26 cellular contexts compared by ENCODE assay signal in the genomic region with DNA sequence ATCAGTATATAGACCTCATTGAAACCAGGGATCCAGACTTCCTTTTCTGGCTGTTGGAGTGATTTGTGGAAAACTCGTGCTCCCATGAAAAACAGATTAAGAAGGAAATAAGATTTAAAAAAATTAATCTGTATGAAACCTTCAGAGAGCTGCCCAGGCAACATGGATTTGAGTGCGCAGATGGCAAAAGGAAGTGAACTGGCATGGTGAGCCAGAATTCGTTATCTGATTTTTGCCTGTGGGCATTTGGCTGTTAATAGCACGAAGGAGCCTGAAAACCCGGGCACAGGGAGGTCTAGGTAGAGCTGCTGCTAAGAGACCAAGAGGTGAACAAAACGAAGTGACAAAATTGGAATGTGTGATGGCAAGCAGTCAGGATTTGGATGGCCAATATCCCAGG. TPM values are rescaled to one million over a fixed set of nuclear protein-coding genes. Genes with fewer than 3 reads are reported as not detected.
DNase-seq lines count a peak whose midpoint lies in the region; TF ChIP-seq lines count a peak whose summit lies in the region.
"Had no signal": no experiment of that assay in that cellular context is flagged by ENCODE, and none has a peak within 500 bp of the region (broad histone marks: within the 10 kb centered on the region; RNA-seq: fewer than 3 reads in every experiment).

No MANE protein-coding gene starts in this region.

- H3K4me3 ChIP-seq in prostate gland: no peak overlapping the region
- H3K4me3 ChIP-seq: BLaER1 treated with 17β-estradiol and CSF1 and Interleukin-3, amounts not matched to agents 10 nM and 100 nM; SJSA1 had no signal

- 43% methylated on average over 6 of the region's 6 CpGs for WGBS in prostate gland

- no peaks in the 10 kb centered on the region for H3K36me3 ChIP-seq in prostate gland
- H3K36me3 ChIP-seq: BLaER1 treated with 17β-estradiol and CSF1 and Interleukin-3, amounts not matched to agents 10 nM and 100 nM; SJSA1 had no signal

- in situ Hi-C loops in G401 (cut with HindIII; ENCODE audit: low sequenced_read_pairs): no loop called here

- H3K27me3 ChIP-seq in prostate gland (replicated peaks; ENCODE audit: insufficient read depth): no peaks in the 10 kb centered on the region
- H3K27me3 ChIP-seq: BLaER1 treated with 17β-estradiol and CSF1 and Interleukin-3, amounts not matched to agents 10 nM and 100 nM had no signal

- H3K4me1 ChIP-seq in prostate gland (replicated peaks): no peaks in the 10 kb centered on the region
- H3K4me1 ChIP-seq: BLaER1 treated with 17β-estradiol and CSF1 and Interleukin-3, amounts not matched to agents 10 nM and 100 nM; SJSA1 had no signal

- DNase-seq in G401 (ENCODE audit: low spot score): peak; percentile 93
- DNase-seq in RPMI7951 (ENCODE audit: low read depth): peak; percentile 26
- peak; percentile 30 to 77 for DNase-seq in cerebellar nuclear complex (lab: John Stamatoyannopoulos, UW)
- peak; percentile 25 for DNase-seq in prostate gland (ENCODE audit: low spot score)
- no peak for DNase-seq in NCI-H510A treated with DMSO at 0.1 percent for 48 hours (lab: John Stamatoyannopoulos, UW)
- no peak for DNase-seq in NCI-H1694 (lab: John Stamatoyannopoulos, UW)
- DNase-seq in ureter (ENCODE audit: low spot score): no peak
- DNase-seq: CD4-positive, alpha-beta T cell; COR-L47; DMS79 treated with DMSO at 0.1 percent for 48 hours; HCEC 1CT; KBM-7; NCI-H1092; NCI-H1417 treated with DMSO at 0.1 percent for 48 hours; NCI-H187; NCI-H2081 treated with DMSO at 0.1 percent for 48 hours; NCI-H2171 treated with DMSO at 0.1 percent for 48 hours; NCI-H345; NCI-H774; NK-92 treated with Interleukin-12 subunit alpha and Interleukin-12 subunit beta, amount 100 ng/mL, for 24 hours; PC-3; T-helper 1 cell had no signal

- no peaks in the 10 kb centered on the region for H3K9me3 ChIP-seq in prostate gland
- H3K9me3 ChIP-seq: SJSA1 had no signal

- H3K27ac ChIP-seq in prostate gland: no peak overlapping the region
- H3K27ac ChIP-seq: BLaER1 treated with 17β-estradiol and CSF1 and Interleukin-3, amounts not matched to agents 10 nM and 100 nM; SJSA1 had no signal

- intact Hi-C loops in prostate gland (cut with DNase I): no loop called here

- no peak for TF ChIP-seq CTCF in prostate gland (IDR thresholded peaks at IDR 0.05)

- TF ChIP-seq POLR2A in prostate gland (IDR thresholded peaks at IDR 0.05): no peak

RNA-seq across cellular contexts. Expression of a gene that starts 19.1 kb away (rescaled TPM):
- not detected in 2 replicates for total RNA-seq in G401 (2014; rRNA removed; shearing (Covaris generic))
- total RNA-seq in RPMI7951 (2014; rRNA removed; shearing (Covaris generic)): not detected in 2 replicates
- total RNA-seq in prostate gland (1 to 10 TPM in 1 of 2 donors, not detected in 1; 4.9 TPM), ureter (12.0 TPM)
- total RNA-seq: CD4-positive, alpha-beta T cell; H1; PC-3; Right ventricle myocardium inferior; SJSA1 had no signal

RNA-seq across cellular contexts. Expression of a gene that starts 19.5 kb away (rescaled TPM):
- 0.68 TPM in 1 of 2 replicates, not detected in the other for total RNA-seq in G401 (2014; rRNA removed; shearing (Covaris generic))
- not detected in 2 replicates for total RNA-seq in RPMI7951 (2014; rRNA removed; shearing (Covaris generic))
- under 1 TPM in 1 of 2 donors, not detected in 1; 0.68 TPM for total RNA-seq in prostate gland
- 0.23 TPM for total RNA-seq in ureter
- total RNA-seq: CD4-positive, alpha-beta T cell; PC-3; Right ventricle myocardium inferior; SJSA1 had no signal

RNA-seq across cellular contexts. Expression of a gene that starts 51.4 kb away (rescaled TPM):
- 6.1 and 15.9 TPM in 2 replicates for total RNA-seq in G401 (2014; rRNA removed; shearing (Covaris generic))
- 28.5 and 38.1 TPM in 2 replicates for total RNA-seq in RPMI7951 (2014; rRNA removed; shearing (Covaris generic))
- 10 to 100 TPM; 42.2 to 51.6 TPM for total RNA-seq in prostate gland
- total RNA-seq in ureter: 30.8 TPM

Comparison
In these comparisons a context has a peak if more than half of its experiments do, and no peak if none do; other contexts are left out.
1. DNase-seq: peak in G401 (single experiment), RPMI7951 (single experiment), cerebellar nuclear complex (2 of 2) and prostate gland (single experiment); none in NCI-H510A treated with DMSO at 0.1 percent for 48 hours (single experiment), NCI-H1694 (single experiment) and ureter (single experiment).